ENCODE assay signal across 8 cellular contexts in genomic region chr6:149140137-149140909, GRCh38.
DNase-seq lines count a peak whose midpoint lies in the region; ATAC-seq, FAIRE-seq and TF ChIP-seq lines count a peak whose summit lies in the region.

No MANE protein-coding gene starts in this region.

- TF ChIP-seq CTCF in prostate gland (IDR thresholded peaks at IDR 0.05) = no peak

- 46% methylated on average over 12 of the region's 12 CpGs for WGBS in prostate gland

- TF ChIP-seq POLR2A in prostate gland (IDR thresholded peaks at IDR 0.05) = no peak

- H3K9me3 ChIP-seq in prostate gland (no peaks in the 10 kb centered on the region), MG63 (0 out of 2 replicates have a peak, but pooled peaks cover 2% of the 10 kb centered on the region)

- H3K27ac ChIP-seq in prostate gland = peak overlapping the region; percentile 49 to 57

- intact Hi-C loops in prostate gland (cut with DNase I) = no loop called here
- intact Hi-C loops in head of caudate nucleus (cut with DNase I) = no loop called here

- H3K36me3 ChIP-seq in prostate gland = no peaks in the 10 kb centered on the region
- H3K36me3 ChIP-seq in MG63 = no peaks in the 10 kb centered on the region

- peak; percentile 77 for DNase-seq in activated CD8-positive, alpha-beta memory T cell treated with anti-CD3 and anti-CD28 coated beads, Interleukin-2, amount 50 U/mL, for 48 hours
- DNase-seq in prostate gland (ENCODE audit: low spot score) (no peak), head of caudate nucleus (no peak), NCI-H345 treated with DMSO at 0.1 percent for 48 hours (lab: John Stamatoyannopoulos, UW; ENCODE audit: unreplicated experiment) (no peak), MG63 (no peak), urothelium cell line (ENCODE audit: low spot score) (no peak)

- H3K4me1 ChIP-seq in prostate gland (replicated peaks) = peaks cover 5% of the 10 kb centered on the region

- ATAC-seq in GM19035 (IDR thresholded peaks at IDR 0.05; ENCODE audit: unreplicated experiment) (peak; percentile 80), HG03139 (IDR thresholded peaks at IDR 0.05; ENCODE audit: unreplicated experiment) (peak; percentile 68)

- no peak overlapping the region for H3K4me3 ChIP-seq in prostate gland
- H3K4me3 ChIP-seq in MG63 = no peak overlapping the region

- FAIRE-seq in urothelium cell line (lab: Jason Lieb, UNC) = no peak

- H3K27me3 ChIP-seq in prostate gland (replicated peaks; ENCODE audit: insufficient read depth) (no peaks in the 10 kb centered on the region), MG63 (no peaks in the 10 kb centered on the region)
